Comparison of ENCODE assay signal across 18 cellular contexts in the genomic region with DNA sequence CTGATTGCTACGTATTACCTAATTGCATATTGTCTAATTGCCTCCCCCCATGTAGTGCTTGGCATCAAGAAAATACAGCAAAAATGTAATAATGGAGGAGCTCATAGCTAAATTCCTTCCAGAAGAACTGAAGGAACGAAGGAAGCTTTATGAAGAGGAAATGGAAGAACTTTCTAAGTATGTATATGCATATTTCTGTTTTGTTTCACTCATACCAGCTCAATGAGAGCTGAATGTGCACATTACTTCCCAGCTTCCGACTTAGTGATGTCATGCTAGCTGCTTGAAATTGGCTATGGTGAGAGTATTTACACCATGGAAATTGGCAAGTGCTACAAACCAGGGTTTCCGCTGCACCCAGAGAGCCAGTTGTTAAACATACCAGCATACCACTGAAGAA. TPM values are rescaled to one million over a fixed set of nuclear protein-coding genes. Genes with fewer than 3 reads are reported as not detected.
"Had no signal": no experiment of that assay in that cellular context is flagged by ENCODE, and none has a peak within 500 bp of the region (broad histone marks: within the 10 kb centered on the region; RNA-seq: fewer than 3 reads in every experiment).

No MANE protein-coding gene starts in this region.

- H3K9me3 ChIP-seq: colonic mucosa, esophagus muscularis mucosa, gastrocnemius medialis, heart right ventricle, left lung, lower lobe of right lung, mucosa of descending colon had no signal

- H3K4me1 ChIP-seq: colonic mucosa, gastrocnemius medialis, left lung, lower lobe of right lung had no signal

- H3K27me3 ChIP-seq: colonic mucosa, esophagus muscularis mucosa, gastrocnemius medialis, left lung had no signal

- H3K27ac ChIP-seq: colonic mucosa, esophagus muscularis mucosa, gastrocnemius medialis, heart right ventricle, left lung, lower lobe of right lung had no signal

- H3K4me3 ChIP-seq: colonic mucosa, esophagus muscularis mucosa, gastrocnemius medialis, heart right ventricle, left lung, lower lobe of right lung, mucosa of descending colon had no signal

- DNase-seq: colonic mucosa; cortex of kidney; effector CD8-positive, alpha-beta T cell; foreskin melanocyte; gastrocnemius medialis; glutamatergic neuron; head of caudate nucleus; heart right ventricle; hippocampal formation; left cardiac atrium; left lung; left ventricle myocardium superior; lower lobe of right lung; mesenchymal stem cell; mucosa of descending colon; naive B cell had no signal

- H3K36me3 ChIP-seq: colonic mucosa had no signal

- ATAC-seq: gastrocnemius medialis, heart right ventricle, left cardiac atrium, left lung, left ventricle myocardium superior, lower lobe of right lung, mucosa of descending colon had no signal

RNA-seq across cellular contexts. Expression of a gene that starts 34.7 kb away (rescaled TPM):
- polyA plus RNA-seq: keratinocyte had no signal
